ENCODE assay signal across 8 cellular contexts in genomic region chr3:34260266-34260990, GRCh38.
DNase-seq lines count a peak whose midpoint lies in the region; ATAC-seq and TF ChIP-seq lines count a peak whose summit lies in the region.

No MANE protein-coding gene starts in this region.

- H3K4me1 Mint-ChIP-seq in natural killer cell: no peaks in the 10 kb centered on the region
- H3K4me1 Mint-ChIP-seq in natural killer cell treated with Interleukin-12 subunit alpha and Interleukin-12 subunit beta and Interleukin-15 and Interleukin-18, amount 100 ng/mL, for 72 hours (ENCODE audit: low read depth in 2 of 2): no peaks in the 10 kb centered on the region
- peaks cover 14% of the 10 kb centered on the region for H3K4me1 Mint-ChIP-seq in endothelial cell (ENCODE audit: unreplicated experiment)

- TF ChIP-seq CTCF in natural killer cell (IDR thresholded peaks at IDR 0.05): peak; percentile 28
- TF ChIP-seq CTCF in Peyer's patch (IDR thresholded peaks at IDR 0.05): peak in 4 of 6 experiments; percentile 20 to 63 (median 50)
- peak; percentile 38 for TF ChIP-seq CTCF in endothelial cell (IDR thresholded peaks at IDR 0.05; ENCODE audit: unreplicated experiment)

- intact Hi-C loops in natural killer cell (cut with micrococcal nuclease): no loop called here

- H3K4me1 ChIP-seq in Peyer's patch: no peaks in the 10 kb centered on the region

- H3K36me3 Mint-ChIP-seq in natural killer cell: no peaks in the 10 kb centered on the region
- no peaks in the 10 kb centered on the region for H3K36me3 Mint-ChIP-seq in natural killer cell treated with Interleukin-12 subunit alpha and Interleukin-12 subunit beta and Interleukin-15 and Interleukin-18, amount 100 ng/mL, for 72 hours
- no peaks in the 10 kb centered on the region for H3K36me3 Mint-ChIP-seq in endothelial cell (ENCODE audit: low read depth, unreplicated experiment)

- no peak overlapping the region for H3K4me3 ChIP-seq in Peyer's patch

- no peaks in the 10 kb centered on the region for H3K27me3 Mint-ChIP-seq in natural killer cell (ENCODE audit: low read depth in 2 of 2)
- H3K27me3 Mint-ChIP-seq in natural killer cell treated with Interleukin-12 subunit alpha and Interleukin-12 subunit beta and Interleukin-15 and Interleukin-18, amount 100 ng/mL, for 72 hours: peaks cover 4 to 15% of the 10 kb centered on the region in 2 donors
- H3K27me3 Mint-ChIP-seq in endothelial cell (ENCODE audit: unreplicated experiment): peaks cover 4% of the 10 kb centered on the region

- H3K9me3 ChIP-seq in Peyer's patch: no peaks in the 10 kb centered on the region

- H3K4me3 Mint-ChIP-seq in natural killer cell (no peak overlapping the region), endothelial cell (ENCODE audit: unreplicated experiment) (no peak overlapping the region)
- H3K4me3 Mint-ChIP-seq in natural killer cell treated with Interleukin-12 subunit alpha and Interleukin-12 subunit beta and Interleukin-15 and Interleukin-18, amount 100 ng/mL, for 72 hours: no peak overlapping the region

- no peaks in the 10 kb centered on the region for H3K27me3 ChIP-seq in Peyer's patch

- no peak overlapping the region for H3K27ac ChIP-seq in Peyer's patch

- no peak for ATAC-seq in natural killer cell
- ATAC-seq in natural killer cell treated with Interleukin-12 subunit alpha and Interleukin-12 subunit beta and Interleukin-15 and Interleukin-18, amount 100 ng/mL, for 72 hours: no peak
- ATAC-seq in HG03103 (IDR thresholded peaks at IDR 0.05; ENCODE audit: low read depth, unreplicated experiment): peak; percentile 34

- H3K9me3 Mint-ChIP-seq in natural killer cell (no peaks in the 10 kb centered on the region), endothelial cell (ENCODE audit: unreplicated experiment) (no peaks in the 10 kb centered on the region)
- H3K9me3 Mint-ChIP-seq in natural killer cell treated with Interleukin-12 subunit alpha and Interleukin-12 subunit beta and Interleukin-15 and Interleukin-18, amount 100 ng/mL, for 72 hours: no peaks in the 10 kb centered on the region

- no peak for DNase-seq in natural killer cell
- no peak for DNase-seq in natural killer cell treated with Interleukin-12 subunit alpha and Interleukin-12 subunit beta and Interleukin-15 and Interleukin-18, amount 100 ng/mL, for 72 hours (ENCODE audit: low spot score)
- peak in 2 of 3 donors; percentile 31 to 72 for DNase-seq in Peyer's patch
- peak; percentile 58 for DNase-seq in endothelial cell (ENCODE audit: low spot score)
- DNase-seq in myocyte (ENCODE audit: low read depth): peak; percentile 74
- no peak for DNase-seq in activated CD8-positive, alpha-beta memory T cell treated with anti-CD3 and anti-CD28 coated beads, Interleukin-2, amount 50 U/mL, for 48 hours
- DNase-seq in DMS79 (lab: John Stamatoyannopoulos, UW): no peak

- no peak overlapping the region for H3K27ac Mint-ChIP-seq in natural killer cell
- no peak overlapping the region for H3K27ac Mint-ChIP-seq in natural killer cell treated with Interleukin-12 subunit alpha and Interleukin-12 subunit beta and Interleukin-15 and Interleukin-18, amount 100 ng/mL, for 72 hours
- no peak overlapping the region for H3K27ac Mint-ChIP-seq in endothelial cell (ENCODE audit: unreplicated experiment)

- H3K36me3 ChIP-seq in Peyer's patch: no peaks in the 10 kb centered on the region

- no peak for TF ChIP-seq POLR2A in Peyer's patch (IDR thresholded peaks at IDR 0.05)

Comparison
In these comparisons a context has a peak if more than half of its experiments do, and no peak if none do; other contexts are left out.
1. DNase-seq: peak in Peyer's patch (2 of 3), endothelial cell (single experiment) and myocyte (single experiment); none in natural killer cell (single experiment), natural killer cell treated with Interleukin-12 subunit alpha and Interleukin-12 subunit beta and Interleukin-15 and Interleukin-18, amount 100 ng/mL, for 72 hours (single experiment), activated CD8-positive, alpha-beta memory T cell treated with anti-CD3 and anti-CD28 coated beads, Interleukin-2, amount 50 U/mL, for 48 hours (single experiment) and DMS79 (single experiment).
2. Peak in every context shown above with its lines, with median percentiles within 50 percentile points of each other: CTCF ChIP-seq.